ENCODE assay signal across 29 cellular contexts in genomic region chr5:124561451-124561850, GRCh38.
"Had no signal": no experiment of that assay in that cellular context is flagged by ENCODE, and none has a peak within 500 bp of the region (broad histone marks: within the 10 kb centered on the region; RNA-seq: fewer than 3 reads in every experiment).

No MANE protein-coding gene starts in this region.

- FAIRE-seq: keratinocyte had no signal

- H3K4me1 Mint-ChIP-seq: activated CD4-positive, alpha-beta memory T cell treated with anti-CD3 and anti-CD28 coated beads, Interleukin-2, amount 10 ng/mL, durations not matched to agents 7 days and 5 days; activated CD4-positive, alpha-beta T cell treated with anti-CD3 and anti-CD28 coated beads, Interleukin-2, amount 10 ng/mL, durations not matched to agents 7 days and 5 days; activated naive CD4-positive, alpha-beta T cell treated with anti-CD3 and anti-CD28 coated beads, Interleukin-2, amount 50 U/mL, for 24 hours; activated naive CD8-positive, alpha-beta T cell treated with anti-CD3 and anti-CD28 coated beads, Interleukin-2, amount 50 U/mL, for 24 hours; activated T-helper 17 cell treated with anti-CD3 and anti-CD28 coated beads, Interleukin-2, amount 50 U/mL, for 72 hours; central memory CD8-positive, alpha-beta T cell; naive thymus-derived CD8-positive, alpha-beta T cell; T-helper 17 cell had no signal

- H3K36me3 Mint-ChIP-seq: activated naive CD4-positive, alpha-beta T cell treated with anti-CD3 and anti-CD28 coated beads, Interleukin-2, amount 50 U/mL, for 24 hours; memory B cell; naive thymus-derived CD8-positive, alpha-beta T cell; neural progenitor cell had no signal

- ATAC-seq: activated CD4-positive, CD25-positive, alpha-beta regulatory T cell treated with anti-CD3 and anti-CD28 coated beads, Interleukin-2, amount 50 U/mL, for 24 hours; activated naive CD8-positive, alpha-beta T cell treated with anti-CD3 and anti-CD28 coated beads, Interleukin-2, amount 50 U/mL, for 24 hours; activated T-helper 17 cell treated with anti-CD3 and anti-CD28 coated beads, Interleukin-2, amount 50 U/mL, for 72 hours; gastroesophageal sphincter; left colon; naive thymus-derived CD8-positive, alpha-beta T cell; T-helper 17 cell had no signal

- DNase-seq: activated CD4-positive, alpha-beta memory T cell treated with anti-CD3 and anti-CD28 coated beads, Interleukin-2, amount 10 ng/mL, durations not matched to agents 7 days and 5 days; activated CD4-positive, alpha-beta T cell treated with anti-CD3 and anti-CD28 coated beads, Interleukin-2, amount 10 ng/mL, durations not matched to agents 7 days and 5 days; activated CD8-positive, alpha-beta memory T cell treated with anti-CD3 and anti-CD28 coated beads, Interleukin-2, amount 50 U/mL, for 48 hours; activated naive CD8-positive, alpha-beta T cell treated with anti-CD3 and anti-CD28 coated beads, Interleukin-2, amount 50 U/mL, for 24 hours; activated T-cell treated with anti-CD3 and anti-CD28 coated beads, Interleukin-2, amount 50 U/mL, for 24 hours; amygdala; dermis blood vessel endothelial cell; effector CD4-positive, alpha-beta T cell; head of caudate nucleus; hippocampal formation; left colon; naive thymus-derived CD8-positive, alpha-beta T cell; occipital lobe; stimulated activated CD4-positive, alpha-beta T cell treated with anti-CD3 and anti-CD28 coated beads, Interleukin-1b, Interleukin-23, amount 100 ng/mL, for 48 hours; stimulated activated naive CD4-positive, alpha-beta T cell; T-helper 17 cell; T1000; WERI-Rb-1 had no signal

- H3K4me3 Mint-ChIP-seq: activated CD4-positive, alpha-beta memory T cell treated with anti-CD3 and anti-CD28 coated beads, Interleukin-2, amount 10 ng/mL, durations not matched to agents 7 days and 5 days; activated CD4-positive, alpha-beta T cell treated with anti-CD3 and anti-CD28 coated beads, Interleukin-2, amount 10 ng/mL, durations not matched to agents 7 days and 5 days; activated naive CD4-positive, alpha-beta T cell treated with anti-CD3 and anti-CD28 coated beads, Interleukin-2, amount 50 U/mL, for 24 hours; activated naive CD8-positive, alpha-beta T cell treated with anti-CD3 and anti-CD28 coated beads, Interleukin-2, amount 50 U/mL, for 24 hours; activated T-cell treated with anti-CD3 and anti-CD28 coated beads, Interleukin-2, amount 50 U/mL, for 24 hours; activated T-helper 17 cell treated with anti-CD3 and anti-CD28 coated beads, Interleukin-2, amount 50 U/mL, for 72 hours; central memory CD8-positive, alpha-beta T cell; memory B cell; naive thymus-derived CD8-positive, alpha-beta T cell; neural progenitor cell; T-helper 17 cell had no signal

- H3K27me3 Mint-ChIP-seq: activated CD4-positive, alpha-beta memory T cell treated with anti-CD3 and anti-CD28 coated beads, Interleukin-2, amount 10 ng/mL, durations not matched to agents 7 days and 5 days; activated CD4-positive, alpha-beta T cell treated with anti-CD3 and anti-CD28 coated beads, Interleukin-2, amount 10 ng/mL, durations not matched to agents 7 days and 5 days; activated naive CD8-positive, alpha-beta T cell treated with anti-CD3 and anti-CD28 coated beads, Interleukin-2, amount 50 U/mL, for 24 hours; activated T-cell treated with anti-CD3 and anti-CD28 coated beads, Interleukin-2, amount 50 U/mL, for 24 hours; activated T-helper 17 cell treated with anti-CD3 and anti-CD28 coated beads, Interleukin-2, amount 50 U/mL, for 72 hours; central memory CD8-positive, alpha-beta T cell; memory B cell; T-helper 17 cell had no signal

- H3K9me3 Mint-ChIP-seq: activated CD4-positive, alpha-beta memory T cell treated with anti-CD3 and anti-CD28 coated beads, Interleukin-2, amount 10 ng/mL, durations not matched to agents 7 days and 5 days; activated CD4-positive, alpha-beta T cell treated with anti-CD3 and anti-CD28 coated beads, Interleukin-2, amount 10 ng/mL, durations not matched to agents 7 days and 5 days; activated T-cell treated with anti-CD3 and anti-CD28 coated beads, Interleukin-2, amount 50 U/mL, for 24 hours; activated T-helper 17 cell treated with anti-CD3 and anti-CD28 coated beads, Interleukin-2, amount 50 U/mL, for 72 hours; memory B cell had no signal

- H3K27ac Mint-ChIP-seq: activated CD4-positive, alpha-beta memory T cell treated with anti-CD3 and anti-CD28 coated beads, Interleukin-2, amount 10 ng/mL, durations not matched to agents 7 days and 5 days; activated CD4-positive, alpha-beta T cell treated with anti-CD3 and anti-CD28 coated beads, Interleukin-2, amount 10 ng/mL, durations not matched to agents 7 days and 5 days; activated naive CD4-positive, alpha-beta T cell treated with anti-CD3 and anti-CD28 coated beads, Interleukin-2, amount 50 U/mL, for 24 hours; activated naive CD8-positive, alpha-beta T cell treated with anti-CD3 and anti-CD28 coated beads, Interleukin-2, amount 50 U/mL, for 24 hours; activated T-cell treated with anti-CD3 and anti-CD28 coated beads, Interleukin-2, amount 50 U/mL, for 24 hours; activated T-helper 17 cell treated with anti-CD3 and anti-CD28 coated beads, Interleukin-2, amount 50 U/mL, for 72 hours; memory B cell; naive thymus-derived CD8-positive, alpha-beta T cell; neural progenitor cell; T-helper 17 cell had no signal

- H3K4me3 ChIP-seq: gastroesophageal sphincter, neural progenitor cell, right atrium auricular region, smooth muscle cell, tibial nerve had no signal
